23 cellular contexts compared by ENCODE assay signal in genomic region chr14:84555493-84555892, GRCh38.
"Had no signal": no experiment of that assay in that cellular context is flagged by ENCODE, and none has a peak within 500 bp of the region (broad histone marks: within the 10 kb centered on the region; RNA-seq: fewer than 3 reads in every experiment).

No MANE protein-coding gene starts in this region.

- FAIRE-seq: islet of Langerhans, kidney had no signal

- ATAC-seq: left colon; left lung; lower lobe of right lung; natural killer cell; right lobe of liver; stimulated activated naive B cell treated with anti-CD40 and anti-IgM and Interleukin-4, amounts not matched to agents 10 μg/mL and 1 μg/mL and 100 μg/mL, for 72 hours; stimulated activated naive CD8-positive, alpha-beta T cell treated with anti-CD3 and anti-CD28 coated beads, Interleukin-15, Interleukin-2, amounts not matched to agents 100 U/mL and 50 U/mL, for 24 hours had no signal

- DNase-seq: hypothalamus; immature natural killer cell; kidney; left colon; left lung; lower lobe of right lung; mammary epithelial cell; mesenchymal stem cell; naive B cell; natural killer cell; nephron progenitor cell; occipital lobe; right lobe of liver; stimulated activated CD4-positive, alpha-beta T cell treated with anti-CD3 and anti-CD28 coated beads, Interleukin-1b, Interleukin-23, amount 100 ng/mL, for 48 hours; stimulated activated CD4-positive, alpha-beta T cell treated with anti-CD3 and anti-CD28 coated beads, Interleukin-2, amount 100 ng/mL, for 48 hours; stimulated activated naive B cell treated with anti-CD40 and anti-IgM and Interleukin-4, amounts not matched to agents 10 μg/mL and 1 μg/mL and 100 μg/mL, for 72 hours; stimulated activated naive CD8-positive, alpha-beta T cell treated with anti-CD3 and anti-CD28 coated beads, Interleukin-15, Interleukin-2, amounts not matched to agents 100 U/mL and 50 U/mL, for 24 hours; stomach; testis; thyroid gland; transverse colon; upper lobe of left lung had no signal
